In the genomic region with DNA sequence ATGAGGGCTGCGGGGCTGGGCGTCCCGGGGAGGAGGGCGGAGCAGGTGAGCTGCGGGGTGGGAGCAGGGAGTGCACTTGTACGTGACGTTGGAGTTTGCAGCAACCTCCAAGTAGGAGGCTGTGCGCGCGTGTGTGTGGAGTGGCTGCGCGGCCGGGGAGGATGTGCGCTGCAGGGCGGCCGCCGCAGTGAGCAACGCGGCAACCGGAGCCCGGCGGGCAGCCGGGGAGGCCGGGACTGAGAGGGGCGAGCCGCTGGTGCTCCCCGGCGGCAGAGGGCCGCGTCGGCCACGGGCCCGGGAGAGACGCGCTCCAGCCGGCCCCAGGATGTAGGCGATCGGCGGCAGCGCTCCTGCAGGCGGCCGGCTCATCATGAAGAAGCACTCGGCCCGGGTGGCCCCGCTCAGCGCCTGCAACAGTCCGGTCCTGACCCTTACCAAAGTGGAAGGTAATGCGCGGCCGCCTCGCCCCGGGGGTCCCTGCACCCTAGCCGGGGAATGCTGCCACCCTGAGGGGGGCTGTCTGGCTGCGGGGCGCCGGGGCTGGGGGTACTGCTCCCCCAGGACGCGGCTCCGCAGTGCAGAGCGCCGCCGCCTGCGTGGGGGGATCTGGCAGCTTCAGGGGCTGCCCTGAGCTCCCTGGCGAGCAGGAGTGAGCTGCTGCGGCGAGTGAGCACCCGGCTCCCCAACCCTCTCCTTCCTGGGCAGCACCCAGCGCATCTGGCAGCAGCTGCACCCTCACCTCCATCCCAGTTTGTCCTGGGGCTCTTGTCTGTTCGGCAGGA, we compare ENCODE assay signal across 7 cellular contexts.
DNase-seq lines count a peak whose midpoint lies in the region; ATAC-seq and TF ChIP-seq lines count a peak whose summit lies in the region.

No MANE protein-coding gene starts in this region.

- peak overlapping the region; percentile 4 for H3K27ac ChIP-seq in thymus (ENCODE audit: low read depth)

- H3K27ac Mint-ChIP-seq in T-helper 2 cell treated with Interferon-gamma antibody and Interleukin-4, amounts not matched to agents 5 μg/mL and 100 μg/mL, for 36 hours = no peak overlapping the region

- H3K36me3 ChIP-seq in mucosa of descending colon (ENCODE audit: low read depth) (no peaks in the 10 kb centered on the region), thymus (ENCODE audit: control insufficient read depth, insufficient read depth) (no peaks in the 10 kb centered on the region)

- DNase-seq in T-helper 2 cell treated with Interferon-gamma antibody and Interleukin-4, amounts not matched to agents 5 μg/mL and 100 μg/mL, for 36 hours (ENCODE audit: low spot score) = peak; percentile 16
- peak; percentile 67 for DNase-seq in ecto neural progenitor cell (ENCODE audit: low spot score)
- peak in 1 of 3 donors; percentile 13 for DNase-seq in mucosa of descending colon
- DNase-seq in NCI-H128 (lab: John Stamatoyannopoulos, UW; ENCODE audit: unreplicated experiment) = no peak

- H3K4me1 ChIP-seq in mucosa of descending colon (ENCODE audit: low read depth) (peaks cover 4% of the 10 kb centered on the region), thymus (ENCODE audit: control insufficient read depth, insufficient read depth, low read length) (no peaks in the 10 kb centered on the region)

- no peaks in the 10 kb centered on the region for H3K36me3 Mint-ChIP-seq in T-helper 2 cell treated with Interferon-gamma antibody and Interleukin-4, amounts not matched to agents 5 μg/mL and 100 μg/mL, for 36 hours (ENCODE audit: low read depth)

- peaks cover 8% of the 10 kb centered on the region for H3K9me3 Mint-ChIP-seq in T-helper 2 cell treated with Interferon-gamma antibody and Interleukin-4, amounts not matched to agents 5 μg/mL and 100 μg/mL, for 36 hours

- H3K27me3 ChIP-seq in thymus (ENCODE audit: control insufficient read depth, insufficient read depth) = no peaks in the 10 kb centered on the region

- intact Hi-C loops in mucosa of descending colon (cut with DNase I, micrococcal nuclease) = no loop called here

- peaks cover 42% of the 10 kb centered on the region for H3K27me3 Mint-ChIP-seq in T-helper 2 cell treated with Interferon-gamma antibody and Interleukin-4, amounts not matched to agents 5 μg/mL and 100 μg/mL, for 36 hours (ENCODE audit: low read depth)

- peak; percentile 33 for ATAC-seq in GM18861 (IDR thresholded peaks at IDR 0.05; ENCODE audit: unreplicated experiment)
- ATAC-seq in HG03108 (IDR thresholded peaks at IDR 0.05; ENCODE audit: unreplicated experiment) = peak; percentile 41
- peak; percentile 61 for ATAC-seq in mucosa of descending colon

- H3K9me3 ChIP-seq in mucosa of descending colon (no peaks in the 10 kb centered on the region), thymus (ENCODE audit: control insufficient read depth) (no peaks in the 10 kb centered on the region)

- peak overlapping the region; percentile 71 for H3K4me3 Mint-ChIP-seq in T-helper 2 cell treated with Interferon-gamma antibody and Interleukin-4, amounts not matched to agents 5 μg/mL and 100 μg/mL, for 36 hours

- whole genome bisulfite sequencing in thymus = 2% methylated on average over 69 of the region's 69 CpGs

- H3K4me1 Mint-ChIP-seq in T-helper 2 cell treated with Interferon-gamma antibody and Interleukin-4, amounts not matched to agents 5 μg/mL and 100 μg/mL, for 36 hours (ENCODE audit: low read depth) = peaks cover 14% of the 10 kb centered on the region

- no peak overlapping the region for H3K4me3 ChIP-seq in mucosa of descending colon
- H3K4me3 ChIP-seq in thymus (ENCODE audit: low read length) = peak overlapping the region; percentile 51

- TF ChIP-seq CTCF in mucosa of descending colon (IDR thresholded peaks at IDR 0.05) = no peak
